Comparison of ENCODE assay signal across 15 cellular contexts in genomic region chr11:15123849-15124248, GRCh38. TPM values are rescaled to one million over a fixed set of nuclear protein-coding genes. Genes with fewer than 3 reads are reported as not detected.
DNase-seq lines count a peak whose midpoint lies in the region; ATAC-seq and TF ChIP-seq lines count a peak whose summit lies in the region.
"Had no signal": no experiment of that assay in that cellular context is flagged by ENCODE, and none has a peak within 500 bp of the region (broad histone marks: within the 10 kb centered on the region; RNA-seq: fewer than 3 reads in every experiment).

No MANE protein-coding gene starts in this region.

- intact Hi-C loops in body of pancreas (cut with DNase I), result no loop called here

- H3K4me1 ChIP-seq in RWPE2 (ENCODE audit: insufficient read depth, poor library complexity, severe bottlenecking), result peaks cover 21% of the 10 kb centered on the region
- no peaks in the 10 kb centered on the region for H3K4me1 ChIP-seq in body of pancreas

- H3K9me3 ChIP-seq in RWPE2 (ENCODE audit: severe bottlenecking) (no peaks in the 10 kb centered on the region), body of pancreas (no peaks in the 10 kb centered on the region)
- H3K9me3 ChIP-seq: left ventricle myocardium inferior had no signal

- H3K36me3 Mint-ChIP-seq in T-helper 2 cell treated with Interferon-gamma antibody and Interleukin-4, amounts not matched to agents 5 μg/mL and 100 μg/mL, for 36 hours (ENCODE audit: low read depth), result no peaks in the 10 kb centered on the region

- H3K27ac Mint-ChIP-seq in T-helper 2 cell treated with Interferon-gamma antibody and Interleukin-4, amounts not matched to agents 5 μg/mL and 100 μg/mL, for 36 hours, result no peak overlapping the region
- H3K27ac Mint-ChIP-seq: activated CD4-positive, alpha-beta memory T cell treated with anti-CD3 and anti-CD28 coated beads, Interleukin-2, amount 10 ng/mL, durations not matched to agents 7 days and 5 days had no signal

- H3K4me3 Mint-ChIP-seq in T-helper 2 cell treated with Interferon-gamma antibody and Interleukin-4, amounts not matched to agents 5 μg/mL and 100 μg/mL, for 36 hours, result no peak overlapping the region
- H3K4me3 Mint-ChIP-seq: activated CD4-positive, alpha-beta memory T cell treated with anti-CD3 and anti-CD28 coated beads, Interleukin-2, amount 10 ng/mL, durations not matched to agents 7 days and 5 days had no signal

- 67 to 93% methylated on average over 1 of the region's 1 CpG for WGBS in body of pancreas, 2 donors

- peaks cover 24% of the 10 kb centered on the region for H3K27me3 Mint-ChIP-seq in T-helper 2 cell treated with Interferon-gamma antibody and Interleukin-4, amounts not matched to agents 5 μg/mL and 100 μg/mL, for 36 hours (ENCODE audit: low read depth)

- peak; percentile 87 for DNase-seq in GM03348 (ENCODE audit: low spot score)
- no peak for DNase-seq in RWPE2 (ENCODE audit: low spot score)
- peak; percentile 77 for DNase-seq in fibroblast of peridontal ligament (ENCODE audit: extremely low read depth)
- peak; percentile 94 for DNase-seq in renal cortical epithelial cell (ENCODE audit: low read depth)
- no peak for DNase-seq in body of pancreas
- no peak for DNase-seq in NOMO-1 treated with DMSO at 0.1 percent for 48 hours (lab: John Stamatoyannopoulos, UW; ENCODE audit: unreplicated experiment)
- DNase-seq in DMS114 treated with DMSO at 0.1 percent for 48 hours (lab: John Stamatoyannopoulos, UW; ENCODE audit: unreplicated experiment), result no peak
- no peak for DNase-seq in T-helper 2 cell treated with Interferon-gamma antibody and Interleukin-4, amounts not matched to agents 5 μg/mL and 100 μg/mL, for 36 hours (ENCODE audit: low spot score)
- DNase-seq: activated CD4-positive, alpha-beta memory T cell treated with anti-CD3 and anti-CD28 coated beads, Interleukin-2, amount 10 ng/mL, durations not matched to agents 7 days and 5 days; activated naive CD4-positive, alpha-beta T cell; DMS53; left ventricle myocardium inferior; NCI-H2081 had no signal

- H3K27ac ChIP-seq in RWPE2 (ENCODE audit: poor library complexity, severe bottlenecking) (peak overlapping the region; percentile 35), body of pancreas (no peak overlapping the region)
- H3K27ac ChIP-seq: left ventricle myocardium inferior had no signal

- H3K4me1 Mint-ChIP-seq in T-helper 2 cell treated with Interferon-gamma antibody and Interleukin-4, amounts not matched to agents 5 μg/mL and 100 μg/mL, for 36 hours (ENCODE audit: low read depth), result peaks cover 3% of the 10 kb centered on the region

- H3K27me3 ChIP-seq in RWPE2 (ENCODE audit: insufficient read depth, poor library complexity, severe bottlenecking), result no peaks in the 10 kb centered on the region
- no peaks in the 10 kb centered on the region for H3K27me3 ChIP-seq in body of pancreas

- H3K4me3 ChIP-seq in RWPE2 (ENCODE audit: severe bottlenecking) (no peak overlapping the region), body of pancreas (no peak overlapping the region)
- H3K4me3 ChIP-seq: GM12878, left ventricle myocardium inferior had no signal

- ATAC-seq in RWPE2 (ENCODE audit: low read depth) (peak; percentile 86), body of pancreas (no peak)
- ATAC-seq: GM12878 had no signal

- TF ChIP-seq CTCF in RWPE2 (IDR thresholded peaks at IDR 0.05; ENCODE audit: poor library complexity, severe bottlenecking), result no peak
- TF ChIP-seq CTCF in body of pancreas (IDR thresholded peaks at IDR 0.05), result no peak

- TF ChIP-seq POLR2A in body of pancreas (IDR thresholded peaks at IDR 0.05), result no peak

- H3K36me3 ChIP-seq in RWPE2 (ENCODE audit: low read depth) (no peaks in the 10 kb centered on the region), body of pancreas (replicated peaks in 1 of 2; ENCODE audit: insufficient read depth in 1 of 2, low read depth in 2 of 2) (no peaks in the 10 kb centered on the region)
- H3K36me3 ChIP-seq: left ventricle myocardium inferior had no signal

- H3K9me3 Mint-ChIP-seq in T-helper 2 cell treated with Interferon-gamma antibody and Interleukin-4, amounts not matched to agents 5 μg/mL and 100 μg/mL, for 36 hours, result no peaks in the 10 kb centered on the region
- H3K9me3 Mint-ChIP-seq: activated CD4-positive, alpha-beta memory T cell treated with anti-CD3 and anti-CD28 coated beads, Interleukin-2, amount 10 ng/mL, durations not matched to agents 7 days and 5 days had no signal

RNA-seq across cellular contexts. Expression of gene INSC, which starts 9.1 kb away (rescaled TPM):
- total RNA-seq in renal cortical epithelial cell (0.15 and 0.52 TPM in 2 replicates), body of pancreas (1 to 10 TPM in 1 of 2 donors, under 1 TPM in 1; 0.52 to 3.6 TPM)
- total RNA-seq: GM12878 had no signal

RNA-seq across cellular contexts. Expression of gene CALCB, which starts 50.5 kb away (rescaled TPM):
- 0.15 TPM in 1 of 2 replicates, not detected in the other for total RNA-seq in renal cortical epithelial cell
- 10 to 100 TPM in 1 of 2 donors, 1 to 10 TPM in 1; 4.2 to 11.5 TPM for total RNA-seq in body of pancreas
- total RNA-seq: glomerular endothelial cell, left ventricle myocardium inferior had no signal

Comparison
In these comparisons a context has a peak if more than half of its experiments do, and no peak if none do; other contexts are left out.
1. DNase-seq: peak in GM03348 (single experiment), fibroblast of peridontal ligament (single experiment) and renal cortical epithelial cell (single experiment); none in RWPE2 (single experiment), body of pancreas (0 of 4), NOMO-1 treated with DMSO at 0.1 percent for 48 hours (single experiment), DMS114 treated with DMSO at 0.1 percent for 48 hours (single experiment) and T-helper 2 cell treated with Interferon-gamma antibody and Interleukin-4, amounts not matched to agents 5 μg/mL and 100 μg/mL, for 36 hours (single experiment).